ENCODE assay signal across 11 cellular contexts in genomic region chr10:84296071-84296981, GRCh38. TPM values are rescaled to one million over a fixed set of nuclear protein-coding genes. Genes with fewer than 3 reads are reported as not detected.
DNase-seq lines count a peak whose midpoint lies in the region; ATAC-seq and TF ChIP-seq lines count a peak whose summit lies in the region.
"Had no signal": no experiment of that assay in that cellular context is flagged by ENCODE, and none has a peak within 500 bp of the region (broad histone marks: within the 10 kb centered on the region; RNA-seq: fewer than 3 reads in every experiment).

No MANE protein-coding gene starts in this region.

- no peaks in the 10 kb centered on the region for H3K79me2 ChIP-seq in GM23248 (ENCODE audit: insufficient read depth)

- WGBS in GM23248 (ENCODE audit: low coverage in 1 of 2, low lambda C conversion rate in 2 of 2, missing lambda C conversion rate in 2 of 2), 2 experiments = 50% methylated on average over 10 of the region's 10 CpGs
- 49% methylated on average over 10 of the region's 10 CpGs for WGBS in prostate gland

- TF ChIP-seq CTCF in fibroblast of pulmonary artery (IDR thresholded peaks at IDR 0.05; ENCODE audit: low read length, missing control alignments) (no peak), osteocyte (IDR thresholded peaks at IDR 0.05) (no peak), prostate gland (IDR thresholded peaks at IDR 0.05) (no peak)

- no peaks in the 10 kb centered on the region for H3K27me3 ChIP-seq in GM23248 (replicated peaks; ENCODE audit: insufficient read depth)
- no peaks in the 10 kb centered on the region for H3K27me3 ChIP-seq in prostate gland (replicated peaks; ENCODE audit: insufficient read depth)

- H3K4me2 ChIP-seq in GM23248 (ENCODE audit: unreplicated experiment) = no peak overlapping the region

- H3K9me2 ChIP-seq in GM23248 (ENCODE audit: insufficient read depth) = no peaks in the 10 kb centered on the region

- DNase-seq in GM23248 = peak; percentile 81
- DNase-seq in fibroblast of pulmonary artery (ENCODE audit: low read depth) = peak; percentile 79
- DNase-seq in osteocyte (ENCODE audit: extremely low spot score, unreplicated experiment) = no peak
- DNase-seq in prostate gland (ENCODE audit: low spot score) = no peak
- no peak for DNase-seq in NCI-H2107 treated with DMSO at 0.1 percent for 48 hours (lab: John Stamatoyannopoulos, UW; ENCODE audit: unreplicated experiment)
- DNase-seq in NCI-H345 treated with DMSO at 0.1 percent for 48 hours (lab: John Stamatoyannopoulos, UW; ENCODE audit: unreplicated experiment) = no peak
- no peak for DNase-seq in NCI-H226
- DNase-seq: activated T-cell treated with anti-CD3 and anti-CD28 coated beads, Interleukin-2, amount 50 U/mL, for 1 hour; stimulated activated CD4-positive, alpha-beta T cell treated with anti-CD3 and anti-CD28 coated beads, Interleukin-2, amount 100 ng/mL, for 48 hours had no signal

- TF ChIP-seq POLR2A in prostate gland (IDR thresholded peaks at IDR 0.05) = no peak

- H3K9me3 ChIP-seq in GM23248 (ENCODE audit: low read depth) (no peaks in the 10 kb centered on the region), prostate gland (no peaks in the 10 kb centered on the region)

- no peaks in the 10 kb centered on the region for H4K20me1 ChIP-seq in GM23248 (ENCODE audit: insufficient read depth)

- intact Hi-C loops in prostate gland (cut with DNase I) = no loop called here

- H3F3A ChIP-seq in GM23248 (ENCODE audit: insufficient read depth) = no peaks in the 10 kb centered on the region

- H3K4me1 Mint-ChIP-seq in osteocyte (ENCODE audit: unreplicated experiment) = peaks cover 15% of the 10 kb centered on the region

- H3K9ac ChIP-seq in GM23248 = peak overlapping the region; percentile 43

- peak overlapping the region; percentile 75 for H3K27ac Mint-ChIP-seq in osteocyte (ENCODE audit: unreplicated experiment)

- in situ Hi-C loops in GM23248 (cut with MboI) = no loop called here

- H3K27me3 Mint-ChIP-seq in osteocyte (ENCODE audit: unreplicated experiment) = no peaks in the 10 kb centered on the region

- H3K4me1 ChIP-seq in GM23248 (ENCODE audit: insufficient read depth) (no peaks in the 10 kb centered on the region), prostate gland (replicated peaks) (no peaks in the 10 kb centered on the region)

- peak overlapping the region; percentile 73 for H3K27ac ChIP-seq in GM23248
- no peak overlapping the region for H3K27ac ChIP-seq in prostate gland

- H3K9me3 Mint-ChIP-seq in osteocyte (ENCODE audit: unreplicated experiment) = no peaks in the 10 kb centered on the region

- H2AFZ ChIP-seq in GM23248 = no peak overlapping the region; the same call in 1 of the 2 replicates

- H3K4me3 ChIP-seq in GM23248 = no peak overlapping the region
- no peak overlapping the region for H3K4me3 ChIP-seq in fibroblast of pulmonary artery (replicated peaks; ENCODE audit: low read depth, low read length)
- H3K4me3 ChIP-seq in prostate gland = no peak overlapping the region

- H3K36me3 ChIP-seq in GM23248 (ENCODE audit: low read depth) (no peaks in the 10 kb centered on the region), prostate gland (no peaks in the 10 kb centered on the region)

- no peak overlapping the region for H3K4me3 Mint-ChIP-seq in osteocyte (ENCODE audit: unreplicated experiment)

- peak; percentile 43 for ATAC-seq in SK-N-SH treated with all-trans-retinoic acid at 6 μM for 48 hours

- no peaks in the 10 kb centered on the region for H3K36me3 Mint-ChIP-seq in osteocyte (ENCODE audit: unreplicated experiment)

TF ChIP-seq in SK-N-SH treated with all-trans-retinoic acid at 6 μM for 48 hours, 23 proteins besides CTCF, POLR2A, EP300 and RAD21:
- TF ChIP-seq ISL1 (CRISPR knock-in tag; IDR thresholded peaks at IDR 0.05) (0 out of 2 replicates have a peak, but pooled peaks have one; percentile 13), ZNF565 (CRISPR knock-in tag; conservative IDR thresholded peaks at IDR 0.05; ENCODE audit: low read depth) (no peak)

RNA-seq across cellular contexts. Expression of gene CCSER2, which starts 32.1 kb away (rescaled TPM):
- total RNA-seq in GM23248 (2014; rRNA removed; shearing (Covaris generic)) = 27.8 and 30.6 TPM in 2 replicates
- polyA plus RNA-seq in GM23248 (2016; fragmentation: Nextera tagmentation; extraction: Ambion mirVana) = 76.8 and 78.1 TPM in 2 replicates
- total RNA-seq in osteocyte = 66.8 and 70.3 TPM in 2 replicates
- total RNA-seq in prostate gland = 10 to 100 TPM; 30.4 to 53.6 TPM

RNA-seq across cellular contexts. Expression of gene RGR, which starts 51.5 kb away (rescaled TPM):
- not detected in 2 replicates for total RNA-seq in GM23248 (2014; rRNA removed; shearing (Covaris generic))
- not detected in 2 replicates for polyA plus RNA-seq in GM23248 (2016; fragmentation: Nextera tagmentation; extraction: Ambion mirVana)
- not detected in 2 replicates for total RNA-seq in osteocyte
- total RNA-seq in prostate gland = not detected

RNA-seq across cellular contexts. Expression of gene LRIT1, which starts 55.0 kb away (rescaled TPM):
- not detected in 2 replicates for total RNA-seq in GM23248 (2014; rRNA removed; shearing (Covaris generic))
- not detected in 2 replicates for polyA plus RNA-seq in GM23248 (2016; fragmentation: Nextera tagmentation; extraction: Ambion mirVana)
- total RNA-seq in osteocyte = not detected in 2 replicates
- total RNA-seq in prostate gland = 1 to 10 TPM in 1 of 2 donors, not detected in 1; 1.1 TPM
- total RNA-seq: urinary bladder had no signal
- polyA plus RNA-seq: urinary bladder had no signal

Comparison
In these comparisons a context has a peak if more than half of its experiments do, and no peak if none do; other contexts are left out.
1. DNase-seq: peak in GM23248 (single experiment) and fibroblast of pulmonary artery (single experiment); none in osteocyte (single experiment), prostate gland (single experiment), NCI-H2107 treated with DMSO at 0.1 percent for 48 hours (single experiment), NCI-H345 treated with DMSO at 0.1 percent for 48 hours (single experiment) and NCI-H226 (single experiment).